ENCODE assay signal across 17 cellular contexts in the genomic region with DNA sequence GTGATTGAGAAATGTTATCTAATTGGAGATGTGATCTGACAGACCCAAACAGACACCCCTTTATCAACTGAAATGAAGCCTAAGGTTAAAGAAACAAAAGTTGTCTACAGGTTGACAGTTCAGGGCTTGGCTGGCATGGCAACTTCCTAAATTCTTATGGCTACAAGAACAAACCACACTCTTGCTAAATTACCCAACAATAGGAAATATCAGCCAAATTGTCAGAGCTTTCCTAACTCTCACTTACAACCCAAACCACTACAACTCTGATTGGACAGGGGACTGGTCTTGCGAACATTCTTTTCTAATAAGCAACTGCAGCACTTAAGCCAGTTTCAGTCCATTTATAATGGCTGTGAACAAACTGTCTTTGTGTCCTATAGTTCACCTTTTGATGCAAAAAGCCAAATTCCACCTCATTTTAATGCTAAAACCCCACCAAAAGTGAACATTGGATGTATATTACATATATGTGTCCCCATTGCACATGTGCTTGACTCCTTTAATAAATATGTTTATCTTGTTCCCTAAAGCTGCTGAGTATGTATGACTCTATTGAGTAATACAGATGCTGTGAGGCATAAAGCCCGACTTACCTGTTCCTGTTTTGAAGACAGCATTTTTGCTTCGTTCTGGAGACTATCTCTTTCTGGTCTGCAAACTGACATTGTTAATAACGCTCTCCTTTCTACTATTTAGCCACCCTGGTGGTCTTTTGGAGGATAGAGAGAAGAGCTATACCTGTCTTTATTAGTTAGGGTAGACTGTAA.
DNase-seq lines count a peak whose midpoint lies in the region; ATAC-seq and TF ChIP-seq lines count a peak whose summit lies in the region.
"Had no signal": no experiment of that assay in that cellular context is flagged by ENCODE, and none has a peak within 500 bp of the region (broad histone marks: within the 10 kb centered on the region; RNA-seq: fewer than 3 reads in every experiment).

No MANE protein-coding gene starts in this region.

- H3K27me3 ChIP-seq in OCI-LY3 (ENCODE audit: low read depth, low read length), result no peaks in the 10 kb centered on the region
- H3K27me3 ChIP-seq: right atrium auricular region, stomach had no signal

- DNase-seq in GM04503 (ENCODE audit: low read depth), result peak; percentile 89
- peak; percentile 92 for DNase-seq in renal cortical epithelial cell (ENCODE audit: low read depth)
- DNase-seq in NAMALWA (ENCODE audit: low spot score), result no peak
- no peak for DNase-seq in GOT3 (lab: John Stamatoyannopoulos, UW)
- DNase-seq: activated CD4-positive, CD25-positive, alpha-beta regulatory T cell treated with anti-CD3 and anti-CD28 coated beads, Interleukin-2, amount 50 U/mL, for 72 hours; activated naive CD8-positive, alpha-beta T cell treated with anti-CD3 and anti-CD28 coated beads for 36 hours; activated T-cell treated with anti-CD3 and anti-CD28 coated beads for 4 hours; CD8-positive, alpha-beta T cell; GDM1; NCI-H2029 treated with DMSO at 0.1 percent for 48 hours; stomach; SW 1271 had no signal

- peak overlapping the region; percentile 67 for H3K27ac ChIP-seq in OCI-LY3 (ENCODE audit: low read length)
- H3K27ac ChIP-seq: right atrium auricular region, stomach had no signal

- H3K36me3 ChIP-seq in OCI-LY3 (replicated peaks; ENCODE audit: low read depth, low read length), result peaks cover 17% of the 10 kb centered on the region
- H3K36me3 ChIP-seq: right atrium auricular region, stomach had no signal

- no peak overlapping the region for H3K4me3 ChIP-seq in OCI-LY3 (ENCODE audit: low read length)
- H3K4me3 ChIP-seq: right atrium auricular region, stomach had no signal

- H4K20me1 ChIP-seq in OCI-LY3 (ENCODE audit: insufficient read depth, low read length), result no peaks in the 10 kb centered on the region

- ATAC-seq in esophagus mucosa (peak; percentile 70), HG02571 (IDR thresholded peaks at IDR 0.05; ENCODE audit: unreplicated experiment) (no peak), GM18517 (IDR thresholded peaks at IDR 0.05; ENCODE audit: unreplicated experiment) (no peak)
- ATAC-seq: CD8-positive, alpha-beta T cell had no signal

- peaks cover 8% of the 10 kb centered on the region; the same call in 1 of the 2 replicates for H3K9me3 ChIP-seq in OCI-LY3 (ENCODE audit: insufficient read depth, low read length)
- H3K9me3 ChIP-seq: right atrium auricular region, stomach had no signal

- peak overlapping the region; percentile 27 for H2AFZ ChIP-seq in OCI-LY3 (ENCODE audit: low read depth, low read length)

- H3K9ac ChIP-seq in OCI-LY3 (ENCODE audit: low read length), result peak overlapping the region; percentile 41

- TF ChIP-seq CTCF in OCI-LY3 (IDR thresholded peaks at IDR 0.05; ENCODE audit: low read depth, low read length), result no peak

- H3K4me2 ChIP-seq in OCI-LY3 (ENCODE audit: low read length), result peak overlapping the region; percentile 37

- H3K4me1 ChIP-seq in OCI-LY3 (ENCODE audit: low read length), result peaks cover 79% of the 10 kb centered on the region
- H3K4me1 ChIP-seq: right atrium auricular region, stomach had no signal

- H3K79me2 ChIP-seq in OCI-LY3 (ENCODE audit: low read length), result no peaks in the 10 kb centered on the region

Comparison
In these comparisons a context has a peak if more than half of its experiments do, and no peak if none do; other contexts are left out.
1. DNase-seq: peak in GM04503 (single experiment) and renal cortical epithelial cell (single experiment); none in NAMALWA (single experiment) and GOT3 (single experiment).